In the genomic region with DNA sequence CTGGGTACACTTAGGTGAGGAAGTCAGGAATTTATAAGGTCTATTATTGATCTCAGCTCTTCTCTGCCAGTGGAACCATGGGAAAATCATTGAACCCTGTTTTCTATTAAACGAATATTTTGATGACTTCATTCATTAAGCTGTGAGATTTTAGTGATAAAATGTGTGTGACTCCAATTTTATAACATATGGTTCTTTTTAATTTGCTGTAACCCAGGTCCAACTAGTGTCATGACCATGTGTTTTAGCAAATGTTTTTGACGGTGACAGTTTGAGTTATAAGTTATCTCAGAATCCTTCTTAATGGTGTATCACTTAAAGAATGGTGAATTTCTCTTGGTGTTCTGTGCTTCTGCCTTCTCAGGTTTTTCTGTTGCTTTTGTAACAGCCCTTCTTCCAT, we compare ENCODE assay signal across 1 cellular context.
TF ChIP-seq lines count a peak whose summit lies in the region.

No MANE protein-coding gene starts in this region.

TF ChIP-seq in GM23338, 12 proteins besides CTCF, POLR2A, EP300 and RAD21 (continued from another document):
- TF ChIP-seq, protein P1, sequence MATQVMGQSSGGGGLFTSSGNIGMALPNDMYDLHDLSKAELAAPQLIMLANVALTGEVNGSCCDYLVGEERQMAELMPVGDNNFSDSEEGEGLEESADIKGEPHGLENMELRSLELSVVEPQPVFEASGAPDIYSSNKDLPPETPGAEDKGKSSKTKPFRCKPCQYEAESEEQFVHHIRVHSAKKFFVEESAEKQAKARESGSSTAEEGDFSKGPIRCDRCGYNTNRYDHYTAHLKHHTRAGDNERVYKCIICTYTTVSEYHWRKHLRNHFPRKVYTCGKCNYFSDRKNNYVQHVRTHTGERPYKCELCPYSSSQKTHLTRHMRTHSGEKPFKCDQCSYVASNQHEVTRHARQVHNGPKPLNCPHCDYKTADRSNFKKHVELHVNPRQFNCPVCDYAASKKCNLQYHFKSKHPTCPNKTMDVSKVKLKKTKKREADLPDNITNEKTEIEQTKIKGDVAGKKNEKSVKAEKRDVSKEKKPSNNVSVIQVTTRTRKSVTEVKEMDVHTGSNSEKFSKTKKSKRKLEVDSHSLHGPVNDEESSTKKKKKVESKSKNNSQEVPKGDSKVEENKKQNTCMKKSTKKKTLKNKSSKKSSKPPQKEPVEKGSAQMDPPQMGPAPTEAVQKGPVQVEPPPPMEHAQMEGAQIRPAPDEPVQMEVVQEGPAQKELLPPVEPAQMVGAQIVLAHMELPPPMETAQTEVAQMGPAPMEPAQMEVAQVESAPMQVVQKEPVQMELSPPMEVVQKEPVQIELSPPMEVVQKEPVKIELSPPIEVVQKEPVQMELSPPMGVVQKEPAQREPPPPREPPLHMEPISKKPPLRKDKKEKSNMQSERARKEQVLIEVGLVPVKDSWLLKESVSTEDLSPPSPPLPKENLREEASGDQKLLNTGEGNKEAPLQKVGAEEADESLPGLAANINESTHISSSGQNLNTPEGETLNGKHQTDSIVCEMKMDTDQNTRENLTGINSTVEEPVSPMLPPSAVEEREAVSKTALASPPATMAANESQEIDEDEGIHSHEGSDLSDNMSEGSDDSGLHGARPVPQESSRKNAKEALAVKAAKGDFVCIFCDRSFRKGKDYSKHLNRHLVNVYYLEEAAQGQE (IDR thresholded peaks at IDR 0.05; ENCODE audit: unreplicated experiment): no peak
- TF ChIP-seq STAT1 (IDR thresholded peaks at IDR 0.05; ENCODE audit: unreplicated experiment) (no peak), JUNB (IDR thresholded peaks at IDR 0.05; ENCODE audit: unreplicated experiment) (no peak), ZNF114 (CRISPR knock-in tag; IDR thresholded peaks at IDR 0.05) (no peak)
- TF ChIP-seq, protein P2, sequence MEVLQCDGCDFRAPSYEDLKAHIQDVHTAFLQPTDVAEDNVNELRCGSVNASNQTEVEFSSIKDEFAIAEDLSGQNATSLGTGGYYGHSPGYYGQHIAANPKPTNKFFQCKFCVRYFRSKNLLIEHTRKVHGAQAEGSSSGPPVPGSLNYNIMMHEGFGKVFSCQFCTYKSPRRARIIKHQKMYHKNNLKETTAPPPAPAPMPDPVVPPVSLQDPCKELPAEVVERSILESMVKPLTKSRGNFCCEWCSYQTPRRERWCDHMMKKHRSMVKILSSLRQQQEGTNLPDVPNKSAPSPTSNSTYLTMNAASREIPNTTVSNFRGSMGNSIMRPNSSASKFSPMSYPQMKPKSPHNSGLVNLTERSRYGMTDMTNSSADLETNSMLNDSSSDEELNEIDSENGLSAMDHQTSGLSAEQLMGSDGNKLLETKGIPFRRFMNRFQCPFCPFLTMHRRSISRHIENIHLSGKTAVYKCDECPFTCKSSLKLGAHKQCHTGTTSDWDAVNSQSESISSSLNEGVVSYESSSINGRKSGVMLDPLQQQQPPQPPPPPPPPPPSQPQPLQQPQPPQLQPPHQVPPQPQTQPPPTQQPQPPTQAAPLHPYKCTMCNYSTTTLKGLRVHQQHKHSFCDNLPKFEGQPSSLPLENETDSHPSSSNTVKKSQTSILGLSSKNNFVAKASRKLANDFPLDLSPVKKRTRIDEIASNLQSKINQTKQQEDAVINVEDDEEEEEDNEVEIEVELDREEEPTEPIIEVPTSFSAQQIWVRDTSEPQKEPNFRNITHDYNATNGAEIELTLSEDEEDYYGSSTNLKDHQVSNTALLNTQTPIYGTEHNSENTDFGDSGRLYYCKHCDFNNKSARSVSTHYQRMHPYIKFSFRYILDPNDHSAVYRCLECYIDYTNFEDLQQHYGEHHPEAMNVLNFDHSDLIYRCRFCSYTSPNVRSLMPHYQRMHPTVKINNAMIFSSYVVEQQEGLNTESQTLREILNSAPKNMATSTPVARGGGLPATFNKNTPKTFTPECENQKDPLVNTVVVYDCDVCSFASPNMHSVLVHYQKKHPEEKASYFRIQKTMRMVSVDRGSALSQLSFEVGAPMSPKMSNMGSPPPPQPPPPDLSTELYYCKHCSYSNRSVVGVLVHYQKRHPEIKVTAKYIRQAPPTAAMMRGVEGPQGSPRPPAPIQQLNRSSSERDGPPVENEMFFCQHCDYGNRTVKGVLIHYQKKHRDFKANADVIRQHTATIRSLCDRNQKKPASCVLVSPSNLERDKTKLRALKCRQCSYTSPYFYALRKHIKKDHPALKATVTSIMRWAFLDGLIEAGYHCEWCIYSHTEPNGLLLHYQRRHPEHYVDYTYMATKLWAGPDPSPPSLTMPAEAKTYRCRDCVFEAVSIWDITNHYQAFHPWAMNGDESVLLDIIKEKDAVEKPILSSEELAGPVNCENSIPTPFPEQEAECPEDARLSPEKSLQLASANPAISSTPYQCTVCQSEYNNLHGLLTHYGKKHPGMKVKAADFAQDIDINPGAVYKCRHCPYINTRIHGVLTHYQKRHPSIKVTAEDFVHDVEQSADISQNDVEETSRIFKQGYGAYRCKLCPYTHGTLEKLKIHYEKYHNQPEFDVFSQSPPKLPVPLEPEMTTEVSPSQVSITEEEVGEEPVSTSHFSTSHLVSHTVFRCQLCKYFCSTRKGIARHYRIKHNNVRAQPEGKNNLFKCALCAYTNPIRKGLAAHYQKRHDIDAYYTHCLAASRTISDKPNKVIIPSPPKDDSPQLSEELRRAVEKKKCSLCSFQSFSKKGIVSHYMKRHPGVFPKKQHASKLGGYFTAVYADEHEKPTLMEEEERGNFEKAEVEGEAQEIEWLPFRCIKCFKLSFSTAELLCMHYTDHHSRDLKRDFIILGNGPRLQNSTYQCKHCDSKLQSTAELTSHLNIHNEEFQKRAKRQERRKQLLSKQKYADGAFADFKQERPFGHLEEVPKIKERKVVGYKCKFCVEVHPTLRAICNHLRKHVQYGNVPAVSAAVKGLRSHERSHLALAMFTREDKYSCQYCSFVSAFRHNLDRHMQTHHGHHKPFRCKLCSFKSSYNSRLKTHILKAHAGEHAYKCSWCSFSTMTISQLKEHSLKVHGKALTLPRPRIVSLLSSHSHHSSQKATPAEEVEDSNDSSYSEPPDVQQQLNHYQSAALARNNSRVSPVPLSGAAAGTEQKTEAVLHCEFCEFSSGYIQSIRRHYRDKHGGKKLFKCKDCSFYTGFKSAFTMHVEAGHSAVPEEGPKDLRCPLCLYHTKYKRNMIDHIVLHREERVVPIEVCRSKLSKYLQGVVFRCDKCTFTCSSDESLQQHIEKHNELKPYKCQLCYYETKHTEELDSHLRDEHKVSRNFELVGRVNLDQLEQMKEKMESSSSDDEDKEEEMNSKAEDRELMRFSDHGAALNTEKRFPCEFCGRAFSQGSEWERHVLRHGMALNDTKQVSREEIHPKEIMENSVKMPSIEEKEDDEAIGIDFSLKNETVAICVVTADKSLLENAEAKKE (CRISPR knock-in tag; IDR thresholded peaks at IDR 0.05): no peak
